8 cellular contexts compared by ENCODE assay signal in genomic region chr3:153163349-153164008, GRCh38. TPM values are rescaled to one million over a fixed set of nuclear protein-coding genes. Genes with fewer than 3 reads are reported as not detected.
A peak's percentile ranks its signal among the peaks of the same experiment; 100 is the strongest.
DNase-seq lines count a peak whose midpoint lies in the region; ATAC-seq and TF ChIP-seq lines count a peak whose summit lies in the region.

No MANE protein-coding gene starts in this region.

- peaks cover 43% of the 10 kb centered on the region for H3K4me1 Mint-ChIP-seq in stimulated activated effector memory CD8-positive, alpha-beta T cell treated with anti-CD3 and anti-CD28 coated beads, Interleukin-12 subunit alpha, Interleukin-12 subunit beta, amount 100 ng/mL, for 72 hours

- no peaks in the 10 kb centered on the region for H3K9me3 Mint-ChIP-seq in activated naive CD4-positive, alpha-beta T cell treated with anti-CD3 and anti-CD28 coated beads, Interleukin-2, amount 50 U/mL, for 72 hours
- no peaks in the 10 kb centered on the region for H3K9me3 Mint-ChIP-seq in stimulated activated effector memory CD8-positive, alpha-beta T cell treated with anti-CD3 and anti-CD28 coated beads, Interleukin-12 subunit alpha, Interleukin-12 subunit beta, amount 100 ng/mL, for 72 hours

- peak overlapping the region; percentile 59 for H3K4me3 ChIP-seq in BJ (ENCODE audit: low read depth, low read length)
- H3K4me3 ChIP-seq in iPS-15b (ENCODE audit: low read depth, low read length): peak overlapping the region; percentile 93

- H3K36me3 Mint-ChIP-seq in activated naive CD4-positive, alpha-beta T cell treated with anti-CD3 and anti-CD28 coated beads, Interleukin-2, amount 50 U/mL, for 72 hours: peaks cover 16 to 22% of the 10 kb centered on the region in 2 donors
- H3K36me3 Mint-ChIP-seq in stimulated activated effector memory CD8-positive, alpha-beta T cell treated with anti-CD3 and anti-CD28 coated beads, Interleukin-12 subunit alpha, Interleukin-12 subunit beta, amount 100 ng/mL, for 72 hours: peaks cover 76% of the 10 kb centered on the region

- H3K36me3 ChIP-seq in BJ (ENCODE audit: control insufficient read depth, insufficient read depth, low read length) (no peaks in the 10 kb centered on the region), iPS-15b (ENCODE audit: control insufficient read depth, insufficient read depth, low read length) (peaks cover 3% of the 10 kb centered on the region)

- DNase-seq in BJ (ENCODE audit: low read depth): no peak
- peak; percentile 57 for DNase-seq in HT-29 (ENCODE audit: low spot score)
- DNase-seq in activated naive CD4-positive, alpha-beta T cell treated with anti-CD3 and anti-CD28 coated beads, Interleukin-2, amount 50 U/mL, for 72 hours (ENCODE audit: low spot score in 2 of 2): no peak
- DNase-seq in stimulated activated effector memory CD8-positive, alpha-beta T cell treated with anti-CD3 and anti-CD28 coated beads, Interleukin-12 subunit alpha, Interleukin-12 subunit beta, amount 100 ng/mL, for 72 hours (ENCODE audit: low spot score in 2 of 2): no peak
- DNase-seq in mucosa of gallbladder (ENCODE audit: low spot score): no peak
- no peak for DNase-seq in NCI-H146 treated with DMSO at 0.1 percent for 48 hours (lab: John Stamatoyannopoulos, UW; ENCODE audit: unreplicated experiment)

- TF ChIP-seq CTCF in BJ (IDR thresholded peaks at IDR 0.05; ENCODE audit: insufficient read depth, low read depth, low read length): no peak

- peak overlapping the region; percentile 92 for H3K4me3 Mint-ChIP-seq in stimulated activated effector memory CD8-positive, alpha-beta T cell treated with anti-CD3 and anti-CD28 coated beads, Interleukin-12 subunit alpha, Interleukin-12 subunit beta, amount 100 ng/mL, for 72 hours

- peak overlapping the region; percentile 76 for H3K9ac ChIP-seq in iPS-15b (ENCODE audit: low read depth, low read length)

- ATAC-seq in activated naive CD4-positive, alpha-beta T cell treated with anti-CD3 and anti-CD28 coated beads, Interleukin-2, amount 50 U/mL, for 72 hours: no peak
- no peak for ATAC-seq in stimulated activated effector memory CD8-positive, alpha-beta T cell treated with anti-CD3 and anti-CD28 coated beads, Interleukin-12 subunit alpha, Interleukin-12 subunit beta, amount 100 ng/mL, for 72 hours
- ATAC-seq in HG03521 (IDR thresholded peaks at IDR 0.05; ENCODE audit: unreplicated experiment): no peak

- H3K27me3 ChIP-seq in BJ (ENCODE audit: control insufficient read depth, insufficient read depth, low read length) (no peaks in the 10 kb centered on the region), iPS-15b (ENCODE audit: control insufficient read depth, insufficient read depth, low read length) (peaks cover 7% of the 10 kb centered on the region)

- peak overlapping the region; percentile 86 to 95 for H3K27ac Mint-ChIP-seq in activated naive CD4-positive, alpha-beta T cell treated with anti-CD3 and anti-CD28 coated beads, Interleukin-2, amount 50 U/mL, for 72 hours
- H3K27ac Mint-ChIP-seq in stimulated activated effector memory CD8-positive, alpha-beta T cell treated with anti-CD3 and anti-CD28 coated beads, Interleukin-12 subunit alpha, Interleukin-12 subunit beta, amount 100 ng/mL, for 72 hours: peak overlapping the region; percentile 87

- no peaks in the 10 kb centered on the region for H3K9me3 ChIP-seq in iPS-15b (ENCODE audit: control insufficient read depth, insufficient read depth, low read length)

- H3K4me1 ChIP-seq in iPS-15b (ENCODE audit: control insufficient read depth, insufficient read depth, low read length): peaks cover 9% of the 10 kb centered on the region

- CTCF ChIA-PET in BJ (lab: Yijun Ruan, JAX): interaction anchor here (0.6 to 2.2 kb wide), 11 partner anchors 9 to 604 kb away, joined by 3 to 9 read pairs (median 3); no protein-coding TSS in a partner anchor

- POLR2A ChIA-PET in BJ (lab: Charles Lee): interaction anchor here (0.8 kb wide), 1 partner anchor 84 kb away, joined by 17 read pairs; no protein-coding TSS in a partner anchor

RNA-seq across cellular contexts. Expression of gene RAP2B, which starts 1.5 kb away (rescaled TPM):
- polyA plus RNA-seq in BJ (2011; rRNA removed): 7.0 and 7.2 TPM in 2 replicates
- polyA minus RNA-seq in BJ (2011; rRNA and poly(A)+ RNA removed): 14.9 and 19.2 TPM in 2 replicates
- 25.3 and 25.8 TPM in 2 replicates for total RNA-seq in HT-29 (2014; rRNA removed; shearing (Covaris generic))
- 10 to 100 TPM; 12.4 to 12.7 TPM for total RNA-seq in activated naive CD4-positive, alpha-beta T cell treated with anti-CD3 and anti-CD28 coated beads, Interleukin-2, amount 50 U/mL, for 72 hours
- total RNA-seq in mucosa of gallbladder: 14.5 TPM
